Comparison of ENCODE assay signal across 23 cellular contexts in genomic region chr3:24769918-24770317, GRCh38.
DNase-seq lines count a peak whose midpoint lies in the region; ATAC-seq, FAIRE-seq and TF ChIP-seq lines count a peak whose summit lies in the region.
"Had no signal": no experiment of that assay in that cellular context is flagged by ENCODE, and none has a peak within 500 bp of the region (broad histone marks: within the 10 kb centered on the region; RNA-seq: fewer than 3 reads in every experiment).

No MANE protein-coding gene starts in this region.

- no peak overlapping the region for H4K91ac ChIP-seq in IMR-90 (ENCODE audit: insufficient read depth, low read depth, low read length)

- H3K9ac ChIP-seq in HepG2 (ENCODE audit: insufficient read depth, low read depth, low read length): no peak overlapping the region
- no peak overlapping the region for H3K9ac ChIP-seq in IMR-90 (ENCODE audit: low read depth, low read length)
- H3K9ac ChIP-seq: BLaER1 had no signal

- no peak overlapping the region for H2BK5ac ChIP-seq in IMR-90 (ENCODE audit: low read depth, low read length, poor library complexity, severe bottlenecking)

- TF ChIP-seq EP300 in HepG2 (IDR thresholded peaks at IDR 0.05; ENCODE audit: low read depth in 2 of 2, low read length in 2 of 2): no peak
- TF ChIP-seq EP300 in HepG2 (CRISPR knock-in tag; IDR thresholded peaks at IDR 0.05; ENCODE audit: borderline replicate concordance): no peak

- no peak for TF ChIP-seq RAD21 in HepG2 (CRISPR knock-in tag; IDR thresholded peaks at IDR 0.05)
- no peak for TF ChIP-seq RAD21 in IMR-90 (IDR thresholded peaks at IDR 0.05; ENCODE audit: low read length)

- in situ Hi-C loops in HepG2 (cut with HindIII; ENCODE audit: extremely low pct_ligation_motif_present, low pct_unique_long_range_greater_than_20kb): loop anchor here (10.0 kb wide), 1 partner anchor 825 kb away; no protein-coding TSS in a partner anchor
- in situ Hi-C loops in IMR-90 (cut with MboI; ENCODE audit: low sequenced_read_pairs): loop anchor here (10.0 kb wide), 1 partner anchor 825 kb away; no protein-coding TSS in a partner anchor

- H3K79me1 ChIP-seq in IMR-90 (ENCODE audit: low read depth in 1 of 2, low read length in 2 of 2): no peaks in the 10 kb centered on the region

- intact Hi-C loops in HepG2 (cut with micrococcal nuclease; ENCODE audit: unreplicated experiment): no loop called here
- intact Hi-C loops in right lobe of liver (cut with DNase I): no loop called here
- intact Hi-C loops in IMR-90 (cut with micrococcal nuclease): no loop called here

- ATAC-seq in HepG2: no peak
- no peak for ATAC-seq in right lobe of liver
- ATAC-seq in IMR-90 (ENCODE audit: low read depth): no peak
- no peak for ATAC-seq in GM21723 (IDR thresholded peaks at IDR 0.05; ENCODE audit: unreplicated experiment)
- no peak for ATAC-seq in SK-N-SH treated with all-trans-retinoic acid at 6 μM for 48 hours
- ATAC-seq: GM12878 had no signal

- H3K9me3 ChIP-seq in HepG2 (ENCODE audit: low read length) (no peaks in the 10 kb centered on the region), right lobe of liver (no peaks in the 10 kb centered on the region), IMR-90 (ENCODE audit: control insufficient read depth, insufficient read depth, low read length) (no peaks in the 10 kb centered on the region)
- H3K9me3 ChIP-seq: BE2C, BLaER1 had no signal

- H3K56ac ChIP-seq in IMR-90 (ENCODE audit: extremely low read depth, insufficient read depth, low read length): no peak overlapping the region

- dilution Hi-C loops in IMR-90 (cut with HindIII; ENCODE audit: low sequenced_read_pairs, unreplicated experiment): no loop called here

- H2BK15ac ChIP-seq in IMR-90 (ENCODE audit: low read depth, low read length): no peak overlapping the region

- H3K18ac ChIP-seq in IMR-90 (ENCODE audit: low read depth, low read length): no peak overlapping the region

- H3K4me1 ChIP-seq in HepG2 (ENCODE audit: insufficient read depth, low read length) (no peaks in the 10 kb centered on the region), right lobe of liver (no peaks in the 10 kb centered on the region), IMR-90 (ENCODE audit: control insufficient read depth, insufficient read depth, low read length) (no peaks in the 10 kb centered on the region)
- H3K4me1 ChIP-seq: BE2C, BLaER1 had no signal

- no peak overlapping the region for H2BK20ac ChIP-seq in IMR-90 (ENCODE audit: low read depth, low read length)

- DNase-seq in HepG2 (ENCODE audit: low spot score) (no peak), right lobe of liver (no peak), IMR-90 (no peak)
- DNase-seq: ACHN; BE2C; C1 segment of cervical spinal cord; CD4-positive, alpha-beta memory T cell; CD4-positive, CD25-positive, alpha-beta regulatory T cell; CD8-positive, alpha-beta memory T cell; COR-L47; DMS 273 treated with DMSO at 0.1 percent for 48 hours; DMS153; DMS79; DND-41; EL; GDM1 had no signal

- H3K4me2 ChIP-seq in HepG2 (ENCODE audit: low read depth, low read length) (no peak overlapping the region), IMR-90 (ENCODE audit: low read depth, low read length) (no peak overlapping the region)
- H3K4me2 ChIP-seq: BLaER1 had no signal

- H3K23ac ChIP-seq in IMR-90 (ENCODE audit: low read depth, low read length): no peak overlapping the region

- no peak overlapping the region for H3K14ac ChIP-seq in IMR-90 (replicated peaks; ENCODE audit: low read depth, low read length)

- H3K27me3 ChIP-seq in HepG2 (ENCODE audit: control insufficient read depth in 1 of 2, insufficient read depth in 2 of 2, low read length in 2 of 2) (no peaks in the 10 kb centered on the region), right lobe of liver (no peaks in the 10 kb centered on the region), IMR-90 (ENCODE audit: control insufficient read depth, insufficient read depth, low read length) (no peaks in the 10 kb centered on the region)
- H3K27me3 ChIP-seq: BE2C, BLaER1 had no signal

- TF ChIP-seq CTCF in HepG2 (CRISPR knock-in tag; IDR thresholded peaks at IDR 0.05): no peak
- TF ChIP-seq CTCF in right lobe of liver (IDR thresholded peaks at IDR 0.05): no peak
- no peak for TF ChIP-seq CTCF in IMR-90 (conservative IDR thresholded peaks at IDR 0.05; ENCODE audit: low read depth, low read length)

- FAIRE-seq in HepG2 (lab: Jason Lieb, UNC): no peak
- FAIRE-seq: GM12878, GM12892, GM18507 had no signal

- H3K9me1 ChIP-seq in IMR-90 (ENCODE audit: insufficient read depth, low read length): no peaks in the 10 kb centered on the region

- CTCF ChIA-PET in HepG2 (lab: Yijun Ruan, JAX; ENCODE audit: low intra/inter-chr PET ratio, low total read pairs): no interaction called here
- CTCF ChIA-PET in IMR-90 (lab: Yijun Ruan, JAX): no interaction called here

- no peaks in the 10 kb centered on the region for H4K20me1 ChIP-seq in HepG2 (ENCODE audit: insufficient read depth, low read length)
- H4K20me1 ChIP-seq in IMR-90 (ENCODE audit: insufficient read depth, low read length): no peaks in the 10 kb centered on the region
- H4K20me1 ChIP-seq: BLaER1 had no signal

- no peak overlapping the region for H4K5ac ChIP-seq in IMR-90 (ENCODE audit: low read depth, low read length)

- no peak overlapping the region for H2AK5ac ChIP-seq in IMR-90 (ENCODE audit: low read depth, low read length)

- POLR2A ChIA-PET in HepG2 (lab: Yijun Ruan, JAX): no interaction called here
- POLR2A ChIA-PET in IMR-90 (lab: Charles Lee; ENCODE audit: unreplicated experiment): no interaction called here

- H4K8ac ChIP-seq in IMR-90 (ENCODE audit: low read depth in 2 of 2, low read length in 2 of 2): no peak overlapping the region

- BruUV-seq in HepG2 (replicated peaks; lab: Mats Ljungman, UMichigan): no TSS peak
- BruUV-seq in IMR-90 (replicated peaks; lab: Mats Ljungman, UMichigan): no TSS peak

- H2BK120ac ChIP-seq in IMR-90 (ENCODE audit: low read depth, low read length): no peak overlapping the region

- H2AFZ ChIP-seq in HepG2 (ENCODE audit: low read length) (no peak overlapping the region), IMR-90 (replicated peaks; ENCODE audit: low read length, poor library complexity) (no peak overlapping the region)

- no peak for TF ChIP-seq POLR2A in HepG2 (IDR thresholded peaks at IDR 0.05; ENCODE audit: insufficient read depth in 1 of 2, low read depth in 2 of 2, low read length in 2 of 2)
- no peak for TF ChIP-seq POLR2A in right lobe of liver (IDR thresholded peaks at IDR 0.05)
- no peak for TF ChIP-seq POLR2A in IMR-90 (IDR thresholded peaks at IDR 0.05; ENCODE audit: low read depth, low read length)

- no peak overlapping the region for H3K4ac ChIP-seq in IMR-90 (ENCODE audit: low read depth, low read length)

- no peaks in the 10 kb centered on the region for H3K36me3 ChIP-seq in HepG2 (replicated peaks in 1 of 2; ENCODE audit: control insufficient read depth in 1 of 2, insufficient read depth in 2 of 2, low read length in 2 of 2)
- H3K36me3 ChIP-seq in right lobe of liver: no peaks in the 10 kb centered on the region
- no peaks in the 10 kb centered on the region for H3K36me3 ChIP-seq in IMR-90 (ENCODE audit: control insufficient read depth, insufficient read depth, low read length)
- H3K36me3 ChIP-seq: BE2C, BLaER1 had no signal

- H3K4me3 ChIP-seq in HepG2 (replicated peaks in 1 of 3; ENCODE audit: insufficient read depth in 1 of 3, low read depth in 2 of 3, low read length in 3 of 3) (no peak overlapping the region), right lobe of liver (no peak overlapping the region), IMR-90 (ENCODE audit: insufficient read depth, low read depth, low read length) (no peak overlapping the region)
- H3K4me3 ChIP-seq: BLaER1, GM12878 had no signal

- H3K79me2 ChIP-seq in HepG2 (ENCODE audit: insufficient read depth, low read length): no peaks in the 10 kb centered on the region

- no peak overlapping the region for H2AK9ac ChIP-seq in IMR-90 (replicated peaks; ENCODE audit: low read depth, low read length, poor library complexity)

- H3K27ac ChIP-seq in HepG2 (ENCODE audit: extremely low read length, insufficient read depth, low read length) (no peak overlapping the region), right lobe of liver (no peak overlapping the region), IMR-90 (ENCODE audit: insufficient read depth, low read length) (no peak overlapping the region)
- H3K27ac ChIP-seq: 22Rv1, BLaER1 had no signal

TF ChIP-seq in HepG2, 621 proteins besides CTCF, POLR2A, EP300 and RAD21 (continues in another document):
- peak; percentile 74 for TF ChIP-seq MAFF (IDR thresholded peaks at IDR 0.05; ENCODE audit: low read depth, low read length)
- no peak for TF ChIP-seq RFX1 (IDR thresholded peaks at IDR 0.05)
- no peak for TF ChIP-seq TOE1 (CRISPR knock-in tag; IDR thresholded peaks at IDR 0.05)
- no peak for TF ChIP-seq JARID2 (CRISPR knock-in tag; IDR thresholded peaks at IDR 0.05; ENCODE audit: insufficient replicate concordance)
- peak; percentile 81 to 82 for TF ChIP-seq MAFK (conservative IDR thresholded peaks at IDR 0.05 in 1 of 2, IDR thresholded peaks at IDR 0.05 in 1 of 2; ENCODE audit: low read length in 2 of 2)
- no peak for TF ChIP-seq ZSCAN25 (CRISPR knock-in tag; IDR thresholded peaks at IDR 0.05)
- no peak for TF ChIP-seq ZBTB20 (CRISPR knock-in tag; IDR thresholded peaks at IDR 0.05; ENCODE audit: borderline replicate concordance, low read depth)
- TF ChIP-seq ZFP62 (CRISPR knock-in tag; IDR thresholded peaks at IDR 0.05): no peak

TF ChIP-seq in IMR-90, 13 proteins besides CTCF, POLR2A, EP300 and RAD21:
- TF ChIP-seq MAFK (IDR thresholded peaks at IDR 0.05; ENCODE audit: low read depth, low read length): peak; percentile 57
- no peak for TF ChIP-seq FOS (IDR thresholded peaks at IDR 0.05; ENCODE audit: low read depth, low read length)

TF ChIP-seq in SK-N-SH treated with all-trans-retinoic acid at 6 μM for 48 hours, 23 proteins besides CTCF, POLR2A, EP300 and RAD21 (continues in another document):
- TF ChIP-seq GLIS3 (CRISPR knock-in tag; IDR thresholded peaks at IDR 0.05) (no peak), RARB (CRISPR knock-in tag; IDR thresholded peaks at IDR 0.05) (no peak), ZNF70 (CRISPR knock-in tag; IDR thresholded peaks at IDR 0.05) (no peak), ZC3H10 (CRISPR knock-in tag; IDR thresholded peaks at IDR 0.05) (no peak), ESRRG (CRISPR knock-in tag; IDR thresholded peaks at IDR 0.05) (no peak), ZFP30 (CRISPR knock-in tag; IDR thresholded peaks at IDR 0.05) (no peak), BACH2 (CRISPR knock-in tag; IDR thresholded peaks at IDR 0.05; ENCODE audit: borderline replicate concordance) (no peak), ZNF565 (CRISPR knock-in tag; conservative IDR thresholded peaks at IDR 0.05; ENCODE audit: low read depth) (no peak), OSR1 (CRISPR knock-in tag; IDR thresholded peaks at IDR 0.05) (no peak), ZFP3 (CRISPR knock-in tag; IDR thresholded peaks at IDR 0.05) (no peak)
